In the genomic region with DNA sequence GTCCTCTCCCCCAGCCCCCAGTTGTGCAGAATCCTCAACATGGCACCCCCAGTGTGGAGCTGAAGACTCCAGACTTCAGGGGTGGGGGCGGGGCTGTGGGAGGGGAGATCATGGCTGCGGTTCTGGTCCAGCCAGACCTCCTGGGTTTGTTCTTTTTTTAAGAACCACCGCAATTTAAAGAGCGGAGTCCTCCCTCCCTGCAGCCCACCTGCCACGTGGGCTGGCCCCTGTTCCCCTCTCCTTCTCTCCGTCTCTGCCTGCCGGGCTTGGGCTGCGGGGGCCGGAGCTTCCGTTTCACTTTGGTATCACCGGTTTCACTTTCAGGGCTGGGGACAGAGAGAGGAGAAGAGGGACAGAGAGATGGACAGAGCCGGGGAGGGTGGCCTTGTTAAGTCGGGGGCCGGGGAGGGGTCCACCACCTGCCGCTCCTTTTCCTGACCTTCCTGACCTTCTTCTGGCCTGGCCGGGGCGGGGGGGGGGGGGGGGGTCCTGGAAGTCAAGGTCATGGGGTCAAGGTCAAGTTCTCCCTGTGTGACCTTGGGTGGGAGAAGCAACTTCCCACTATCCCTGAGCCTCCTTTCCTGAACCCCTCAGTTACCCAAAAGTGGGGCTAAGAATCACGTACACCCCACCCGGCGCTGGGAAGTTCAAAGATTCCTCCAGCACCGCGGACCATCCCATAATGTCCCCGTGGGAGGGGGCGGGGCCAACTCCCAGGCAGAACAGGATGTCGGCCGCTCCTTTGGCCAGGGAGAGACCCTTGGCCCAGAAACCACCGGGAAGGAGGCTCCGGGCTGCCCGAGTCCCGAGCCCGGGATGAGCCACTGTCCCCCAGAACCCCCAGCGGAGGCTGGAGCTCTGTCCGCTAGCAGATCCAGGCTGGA, we compare ENCODE assay signal across 8 cellular contexts. TPM values are rescaled to one million over a fixed set of nuclear protein-coding genes. Genes with fewer than 3 reads are reported as not detected.
A peak's percentile ranks its signal among the peaks of the same experiment; 100 is the strongest.
DNase-seq lines count a peak whose midpoint lies in the region; ATAC-seq, FAIRE-seq and TF ChIP-seq lines count a peak whose summit lies in the region.

No MANE protein-coding gene starts in this region.

- H3K9me3 ChIP-seq in OCI-LY3 (ENCODE audit: insufficient read depth, low read length): no peaks in the 10 kb centered on the region
- no peaks in the 10 kb centered on the region for H3K9me3 ChIP-seq in right lobe of liver
- no peaks in the 10 kb centered on the region for H3K9me3 ChIP-seq in stomach

- TF ChIP-seq POLR2A in GM12891 (IDR thresholded peaks at IDR 0.05; ENCODE audit: low read depth, low read length) (no peak), right lobe of liver (IDR thresholded peaks at IDR 0.05) (no peak), stomach (IDR thresholded peaks at IDR 0.05) (no peak)

- H3K4me3 ChIP-seq in OCI-LY3 (ENCODE audit: low read length): peak overlapping the region; percentile 74
- H3K4me3 ChIP-seq in astrocyte of the spinal cord (ENCODE audit: low read depth, low read length): peak overlapping the region; percentile 43
- H3K4me3 ChIP-seq in right lobe of liver: peak overlapping the region; percentile 61 to 74 (median 66)
- H3K4me3 ChIP-seq in stomach: peak overlapping the region; percentile 54 to 64 (median 56)

- peak overlapping the region; percentile 86 for H2AFZ ChIP-seq in OCI-LY3 (ENCODE audit: low read depth, low read length)

- TF ChIP-seq CTCF in OCI-LY3 (IDR thresholded peaks at IDR 0.05; ENCODE audit: low read depth, low read length) (no peak), astrocyte of the spinal cord (IDR thresholded peaks at IDR 0.05; ENCODE audit: low read depth, low read length) (no peak), right lobe of liver (IDR thresholded peaks at IDR 0.05) (no peak), stomach (IDR thresholded peaks at IDR 0.05) (no peak)

- intact Hi-C loops in right lobe of liver (cut with DNase I) (no loop called here), stomach (cut with DNase I; ENCODE audit: low total_unique reads) (no loop called here)

- no peaks in the 10 kb centered on the region for H3K36me3 ChIP-seq in OCI-LY3 (replicated peaks; ENCODE audit: low read depth, low read length)
- no peaks in the 10 kb centered on the region for H3K36me3 ChIP-seq in right lobe of liver
- no peaks in the 10 kb centered on the region for H3K36me3 ChIP-seq in stomach

- peak; percentile 72 to 80 (median 75) for ATAC-seq in right lobe of liver
- ATAC-seq in GM19023 (IDR thresholded peaks at IDR 0.05; ENCODE audit: unreplicated experiment): no peak

- 17% methylated on average over 15 of the region's 33 CpGs for WGBS in right lobe of liver (ENCODE audit: insufficient coverage, low coverage, low lambda C conversion rate, missing lambda C conversion rate)
- 5 to 18% (median 8%) methylated on average over 24 to 33 of the region's 33 CpGs for WGBS in stomach, 5 donors

- H3K79me2 ChIP-seq in OCI-LY3 (ENCODE audit: low read length): no peaks in the 10 kb centered on the region

- H3K4me1 ChIP-seq in OCI-LY3 (ENCODE audit: low read length) (peaks cover 12% of the 10 kb centered on the region), right lobe of liver (peaks cover 0 to 14% (median 8%) of the 10 kb centered on the region in 4 donors), stomach (peaks cover 7 to 32% (median 19%) of the 10 kb centered on the region in 4 donors)

- H3K9ac ChIP-seq in OCI-LY3 (ENCODE audit: low read length): peak overlapping the region; percentile 67

- DNase-seq in GM12891 (ENCODE audit: insufficient read length, low spot score) (peak; percentile 76), astrocyte of the spinal cord (ENCODE audit: low read depth, low spot score) (no peak), right lobe of liver (peak; percentile 72 to 74 (median 73)), stomach (peak; percentile 63), foreskin melanocyte (no peak), mesenteric fat pad (ENCODE audit: low spot score) (no peak)

- H3K27me3 ChIP-seq in OCI-LY3 (ENCODE audit: low read depth, low read length) (no peaks in the 10 kb centered on the region), right lobe of liver (no peaks in the 10 kb centered on the region), stomach (no peaks in the 10 kb centered on the region)

- H3K27ac ChIP-seq in OCI-LY3 (ENCODE audit: low read length) (no peak overlapping the region), right lobe of liver (peak overlapping the region; percentile 87 to 89 (median 89)), stomach (peak overlapping the region; percentile 75 to 89 (median 87))

- H3K4me2 ChIP-seq in OCI-LY3 (ENCODE audit: low read length): peak overlapping the region; percentile 80

- TF ChIP-seq EP300 in stomach (IDR thresholded peaks at IDR 0.05): no peak

- in situ Hi-C loops in astrocyte of the spinal cord (cut with HindIII; ENCODE audit: low sequenced_read_pairs): no loop called here

- FAIRE-seq in GM12891 (lab: Jason Lieb, UNC): peak; percentile 85

- no peaks in the 10 kb centered on the region for H4K20me1 ChIP-seq in OCI-LY3 (ENCODE audit: insufficient read depth, low read length)

TF ChIP-seq in GM12891, 5 proteins besides CTCF, POLR2A, EP300 and RAD21:
- no peak for TF ChIP-seq PAX5 (IDR thresholded peaks at IDR 0.05; ENCODE audit: insufficient read depth, low read length, severe bottlenecking)
- TF ChIP-seq SPI1 (IDR thresholded peaks at IDR 0.05; ENCODE audit: low read depth, low read length): peak; percentile 37; the same call in 1 of the 2 replicates
- TF ChIP-seq TAF1 (IDR thresholded peaks at IDR 0.05; ENCODE audit: low read depth, low read length): no peak
TF ChIP-seq in GM12891: peak in this region for 1.

RNA-seq across cellular contexts. Expression of a gene that starts 11.3 kb away (rescaled TPM):
- 7.3 TPM for polyA plus RNA-seq in GM12891 (2012; ENCODE audit: low read depth, missing spikeins)
- total RNA-seq in right lobe of liver (10 to 100 TPM; 19.0 to 38.5 (median 27.7) TPM), stomach (100 to 1,000 TPM in 2 of 5 donors, 10 to 100 TPM in 3; 11.2 to 274 (median 66.8) TPM), mesenteric fat pad (51.2 TPM)
- 10 to 100 TPM in 2 of 3 donors, 1 to 10 TPM in 1; 8.0 to 14.4 (median 12.0) TPM for polyA plus RNA-seq in stomach

RNA-seq across cellular contexts. Expression of a gene that starts 45.9 kb away (rescaled TPM):
- 130 TPM for polyA plus RNA-seq in GM12891 (2012; ENCODE audit: low read depth, missing spikeins)
- total RNA-seq in right lobe of liver (10 to 100 TPM; 50.2 to 75.7 (median 59.8) TPM), stomach (100 to 1,000 TPM in 1 of 5 donors, 10 to 100 TPM in 4; 53.4 to 447 (median 84.3) TPM), mesenteric fat pad (110 TPM)
- polyA plus RNA-seq in stomach: 100 to 1,000 TPM; 137 to 162 (median 147) TPM

Comparison
In these comparisons a context has a peak if more than half of its experiments do, and no peak if none do; other contexts are left out.
1. DNase-seq: peak in GM12891 (single experiment), right lobe of liver (3 of 3) and stomach (single experiment); none in astrocyte of the spinal cord (single experiment), foreskin melanocyte (single experiment) and mesenteric fat pad (single experiment).
2. Peak in every context shown above with its lines, with median percentiles within 50 percentile points of each other: H3K4me3 ChIP-seq.